Comparison of ENCODE assay signal across 11 cellular contexts in genomic region chr17:80872011-80872929, GRCh38.
A peak's percentile ranks its signal among the peaks of the same experiment; 100 is the strongest.
DNase-seq lines count a peak whose midpoint lies in the region; ATAC-seq and TF ChIP-seq lines count a peak whose summit lies in the region.
"Had no signal": no experiment of that assay in that cellular context is flagged by ENCODE, and none has a peak within 500 bp of the region (broad histone marks: within the 10 kb centered on the region; RNA-seq: fewer than 3 reads in every experiment).

No MANE protein-coding gene starts in this region.

- H3K79me2 ChIP-seq in mesendoderm (ENCODE audit: control insufficient read depth, insufficient read depth, low read length): no peaks in the 10 kb centered on the region

- no CpG with 5 or more reads among the region's 24 CpGs for WGBS in mesendoderm (ENCODE audit: extremely low coverage, insufficient coverage, low lambda C conversion rate)

- H3K9me3 ChIP-seq in right atrium auricular region: no peaks in the 10 kb centered on the region
- H3K9me3 ChIP-seq: neutrophil had no signal

- H2AK5ac ChIP-seq in mesendoderm (ENCODE audit: low read length): no peak overlapping the region

- H3K36me3 ChIP-seq in right atrium auricular region (no peaks in the 10 kb centered on the region), mesendoderm (ENCODE audit: control insufficient read depth, insufficient read depth, low read length) (no peaks in the 10 kb centered on the region)
- H3K36me3 ChIP-seq: neutrophil had no signal

- peak overlapping the region; percentile 65 for H3K4me3 Mint-ChIP-seq in activated naive CD8-positive, alpha-beta T cell

- H4K5ac ChIP-seq in mesendoderm (ENCODE audit: low read length): no peak overlapping the region

- no peaks in the 10 kb centered on the region for H3K79me1 ChIP-seq in mesendoderm (ENCODE audit: low read length)

- H2BK5ac ChIP-seq in mesendoderm (ENCODE audit: low read length): no peak overlapping the region

- DNase-seq in Right ventricle myocardium inferior (ENCODE audit: missing footprints) (peak; percentile 63), right atrium auricular region (ENCODE audit: low spot score) (no peak), mesendoderm (no peak), NCI-H146 (lab: John Stamatoyannopoulos, UW) (no peak), SIG-M5 treated with dmso at 0.1 percent for 504 hours (lab: John Stamatoyannopoulos, UW; ENCODE audit: unreplicated experiment) (no peak), DMS53 (lab: John Stamatoyannopoulos, UW) (no peak)
- DNase-seq: Karpas-422, SW 1271 had no signal

- H3K27ac Mint-ChIP-seq in activated naive CD8-positive, alpha-beta T cell: peak overlapping the region; percentile 90

- peak; percentile 90 for ATAC-seq in Right ventricle myocardium inferior
- ATAC-seq in HG02798 (IDR thresholded peaks at IDR 0.05; ENCODE audit: poor library complexity, unreplicated experiment): no peak

- H3K23ac ChIP-seq in mesendoderm (ENCODE audit: low read length): no peak overlapping the region

- no peak overlapping the region for H3K4me2 ChIP-seq in mesendoderm (ENCODE audit: low read length)

- intact Hi-C loops in Right ventricle myocardium inferior (cut with DNase I): loop anchor here (2.0 kb wide), 1 partner anchor 87 kb away; no protein-coding TSS in a partner anchor

- peaks cover 8% of the 10 kb centered on the region for H3K36me3 Mint-ChIP-seq in activated naive CD8-positive, alpha-beta T cell

- H4K8ac ChIP-seq in mesendoderm (ENCODE audit: low read depth, low read length): no peak overlapping the region

- no peak overlapping the region for H3K18ac ChIP-seq in mesendoderm (ENCODE audit: low read length)

- no peak overlapping the region for H3K4ac ChIP-seq in mesendoderm (ENCODE audit: low read depth, low read length)

- H2BK15ac ChIP-seq in mesendoderm (replicated peaks; ENCODE audit: low read depth): no peak overlapping the region

- peaks cover 0 to 30% of the 10 kb centered on the region in 2 donors for H3K4me1 ChIP-seq in right atrium auricular region
- H3K4me1 ChIP-seq in mesendoderm (ENCODE audit: control insufficient read depth, low read depth, low read length): peaks cover 3% of the 10 kb centered on the region

- H3K27ac ChIP-seq in right atrium auricular region: no peak overlapping the region
- no peak overlapping the region for H3K27ac ChIP-seq in mesendoderm (ENCODE audit: low read depth, low read length)
- H3K27ac ChIP-seq: neutrophil had no signal

- no peaks in the 10 kb centered on the region for H3K9me3 Mint-ChIP-seq in activated naive CD8-positive, alpha-beta T cell (ENCODE audit: low read depth)

- peaks cover 70% of the 10 kb centered on the region for H3K4me1 Mint-ChIP-seq in activated naive CD8-positive, alpha-beta T cell (ENCODE audit: low read depth)

- no peak overlapping the region for H2BK120ac ChIP-seq in mesendoderm (ENCODE audit: low read depth, low read length)

- no peak overlapping the region for H3K9ac ChIP-seq in mesendoderm (ENCODE audit: low read length)

- TF ChIP-seq CTCF in right atrium auricular region (IDR thresholded peaks at IDR 0.05): no peak

- no peaks in the 10 kb centered on the region for H3K27me3 ChIP-seq in right atrium auricular region
- no peaks in the 10 kb centered on the region for H3K27me3 ChIP-seq in mesendoderm (ENCODE audit: insufficient read depth, low read length, poor library complexity)
- H3K27me3 ChIP-seq: neutrophil had no signal

- no peaks in the 10 kb centered on the region for H3K27me3 Mint-ChIP-seq in activated naive CD8-positive, alpha-beta T cell

- H3K4me3 ChIP-seq in right atrium auricular region (no peak overlapping the region), mesendoderm (ENCODE audit: low read length) (no peak overlapping the region)

- H3K56ac ChIP-seq in mesendoderm (ENCODE audit: low read length): peak overlapping the region; percentile 7
